ENCODE assay signal across 19 cellular contexts in the genomic region with DNA sequence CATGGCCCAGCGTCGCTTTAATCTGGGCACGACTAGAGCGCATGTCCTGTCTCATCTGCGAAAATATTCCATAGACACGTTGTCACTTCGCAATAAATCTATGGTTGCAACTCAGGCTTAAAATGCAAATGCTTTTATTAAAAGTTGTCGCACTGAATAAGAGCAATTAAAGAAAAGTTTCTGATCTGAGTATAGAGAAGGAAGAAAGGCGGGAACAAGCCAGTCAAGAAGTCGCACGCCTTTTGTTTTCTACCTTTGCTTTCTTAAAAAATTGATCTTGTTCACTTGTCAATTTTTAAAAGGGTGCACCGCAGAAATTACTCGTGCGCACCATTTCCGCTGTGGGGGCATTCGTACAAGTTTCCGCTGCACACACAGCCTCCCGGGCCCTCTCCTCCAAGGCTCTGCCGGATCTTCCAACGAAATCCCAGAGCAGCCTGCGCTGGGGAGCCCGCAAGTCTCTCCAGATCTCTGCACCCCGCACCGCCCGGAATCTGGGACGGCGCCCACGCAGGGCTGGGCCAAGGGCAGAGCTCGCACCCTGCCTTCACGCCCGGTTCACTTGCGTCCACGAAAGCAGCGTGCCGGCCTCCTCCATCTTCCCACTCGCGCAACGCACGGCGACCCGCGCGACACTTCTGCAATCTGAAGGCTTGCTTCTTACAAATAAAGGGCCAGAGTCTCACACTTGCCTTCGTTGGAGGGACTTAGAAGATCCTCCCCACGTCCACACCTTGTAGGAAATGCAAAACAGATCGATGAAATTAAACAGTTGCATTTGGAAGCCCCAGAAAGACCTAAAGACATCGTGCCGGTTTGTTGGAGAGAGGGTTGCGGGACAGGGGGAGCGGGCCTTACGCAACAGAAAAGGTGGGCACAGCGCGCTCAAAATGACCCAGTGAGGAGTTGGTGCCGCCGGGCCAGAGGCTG. TPM values are rescaled to one million over a fixed set of nuclear protein-coding genes. Genes with fewer than 3 reads are reported as not detected.
DNase-seq lines count a peak whose midpoint lies in the region; ATAC-seq and TF ChIP-seq lines count a peak whose summit lies in the region.
"Had no signal": no experiment of that assay in that cellular context is flagged by ENCODE, and none has a peak within 500 bp of the region (broad histone marks: within the 10 kb centered on the region; RNA-seq: fewer than 3 reads in every experiment).

No MANE protein-coding gene starts in this region.

- H3K9me3 ChIP-seq in IMR-90 (ENCODE audit: control insufficient read depth, insufficient read depth, low read length) (peaks cover 6% of the 10 kb centered on the region; the same call in 1 of the 2 replicates), ectodermal cell (ENCODE audit: control insufficient read depth, low read length) (no peaks in the 10 kb centered on the region)
- H3K9me3 ChIP-seq: spleen had no signal

- H2BK5ac ChIP-seq in IMR-90 (ENCODE audit: low read depth, low read length, poor library complexity, severe bottlenecking) = no peak overlapping the region

- H4K8ac ChIP-seq in IMR-90 (ENCODE audit: low read depth in 2 of 2, low read length in 2 of 2) = no peak overlapping the region

- no peak overlapping the region for H3K27ac Mint-ChIP-seq in neural crest cell (ENCODE audit: unreplicated experiment)
- H3K27ac Mint-ChIP-seq: memory B cell had no signal

- dilution Hi-C loops in IMR-90 (cut with HindIII; ENCODE audit: low sequenced_read_pairs, unreplicated experiment) = no loop called here

- H3K9me1 ChIP-seq in IMR-90 (ENCODE audit: insufficient read depth, low read length) = no peaks in the 10 kb centered on the region

- TF ChIP-seq RAD21 in IMR-90 (IDR thresholded peaks at IDR 0.05; ENCODE audit: low read length) = no peak

- no peak overlapping the region for H4K5ac ChIP-seq in IMR-90 (ENCODE audit: low read depth, low read length)

- ATAC-seq in IMR-90 (ENCODE audit: low read depth) = no peak

- H3K27me3 ChIP-seq in IMR-90 (ENCODE audit: control insufficient read depth, insufficient read depth, low read length) (peaks cover 64% of the 10 kb centered on the region), ectodermal cell (ENCODE audit: control insufficient read depth, insufficient read depth, low read length, poor library complexity, severe bottlenecking) (peaks cover 94% of the 10 kb centered on the region)

- no peak overlapping the region for H2BK20ac ChIP-seq in IMR-90 (ENCODE audit: low read depth, low read length)

- H3K36me3 Mint-ChIP-seq in neural crest cell (ENCODE audit: low read depth) = peaks cover 9% of the 10 kb centered on the region
- H3K36me3 Mint-ChIP-seq: memory B cell had no signal

- no peak for TF ChIP-seq CTCF in GM10248 (IDR thresholded peaks at IDR 0.05; ENCODE audit: control extremely low read depth, extremely low read depth, low read depth, missing control alignments)
- TF ChIP-seq CTCF in IMR-90 (conservative IDR thresholded peaks at IDR 0.05; ENCODE audit: low read depth, low read length) = no peak
- no peak for TF ChIP-seq CTCF in neural crest cell (conservative IDR thresholded peaks at IDR 0.05)
- no peak for TF ChIP-seq CTCF in GM20000 (IDR thresholded peaks at IDR 0.05; ENCODE audit: extremely low read depth, missing control alignments)

- no peaks in the 10 kb centered on the region for H3K9me3 Mint-ChIP-seq in neural crest cell

- intact Hi-C loops in IMR-90 (cut with micrococcal nuclease) = no loop called here

- no TSS peak for BruUV-seq in IMR-90 (replicated peaks; lab: Mats Ljungman, UMichigan)

- DNase-seq in GM10248 (ENCODE audit: extremely low spot score) (peak; percentile 6), IMR-90 (no peak), neural crest cell (ENCODE audit: low read depth, low spot score) (no peak), GM20000 (ENCODE audit: low spot score) (no peak), NOMO-1 (lab: John Stamatoyannopoulos, UW; ENCODE audit: unreplicated experiment in 2 of 2) (no peak), OCI-M2 (lab: John Stamatoyannopoulos, UW; ENCODE audit: unreplicated experiment) (no peak)
- DNase-seq: activated CD4-positive, alpha-beta T cell treated with anti-CD3 and anti-CD28 coated beads for 48 hours; activated gamma-delta T cell treated with Interleukin-2 at 50 U/mL for 16 hours; brain microvascular endothelial cell; foreskin fibroblast; NCI-H187; NCI-H69; RPMI8226; spleen had no signal

- TF ChIP-seq POLR2A in IMR-90 (IDR thresholded peaks at IDR 0.05; ENCODE audit: low read depth, low read length) = no peak

- H3K4ac ChIP-seq in IMR-90 (ENCODE audit: low read depth, low read length) = no peak overlapping the region

- WGBS in IMR-90 (ENCODE audit: extremely low coverage in 2 of 2, insufficient read length in 1 of 2), 2 experiments = 5% methylated on average over 24 of the region's 55 CpGs; no CpG with 5 or more reads in 1 of the 2 experiments
- 6 to 8% methylated on average over 55 of the region's 55 CpGs for WGBS in ectodermal cell, 2 experiments

- H3K4me1 ChIP-seq in IMR-90 (ENCODE audit: control insufficient read depth, insufficient read depth, low read length) (no peaks in the 10 kb centered on the region), ectodermal cell (ENCODE audit: control insufficient read depth, insufficient read depth, low read length) (peaks cover 22% of the 10 kb centered on the region)
- H3K4me1 ChIP-seq: BLaER1 had no signal

- in situ Hi-C loops in IMR-90 (cut with MboI; ENCODE audit: low sequenced_read_pairs) = no loop called here

- POLR2A ChIA-PET in GM10248 (lab: Yijun Ruan, JAX) = no interaction called here
- POLR2A ChIA-PET in IMR-90 (lab: Charles Lee; ENCODE audit: unreplicated experiment) = interaction anchor here (0.7 kb wide), 1 partner anchor 265 kb away, joined by 8 read pairs; no protein-coding TSS in a partner anchor

- H3K18ac ChIP-seq in IMR-90 (ENCODE audit: low read depth, low read length) = no peak overlapping the region

- H2AK9ac ChIP-seq in IMR-90 (replicated peaks; ENCODE audit: low read depth, low read length, poor library complexity) = no peak overlapping the region

- no peaks in the 10 kb centered on the region for H4K20me1 ChIP-seq in IMR-90 (ENCODE audit: insufficient read depth, low read length)
- H4K20me1 ChIP-seq: BLaER1 had no signal

- H3K27ac ChIP-seq in IMR-90 (ENCODE audit: insufficient read depth, low read length) (no peak overlapping the region), ectodermal cell (ENCODE audit: insufficient read depth, low read depth, low read length, poor library complexity, severe bottlenecking) (no peak overlapping the region)
- H3K27ac ChIP-seq: BLaER1, brain microvascular endothelial cell, spleen had no signal

- no peak overlapping the region for H2AK5ac ChIP-seq in IMR-90 (ENCODE audit: low read depth, low read length)

- no peak overlapping the region for H3K14ac ChIP-seq in IMR-90 (replicated peaks; ENCODE audit: low read depth, low read length)

- H2BK15ac ChIP-seq in IMR-90 (ENCODE audit: low read depth, low read length) = no peak overlapping the region

- H3K56ac ChIP-seq in IMR-90 (ENCODE audit: extremely low read depth, insufficient read depth, low read length) = no peak overlapping the region

- no peak overlapping the region for H3K9ac ChIP-seq in IMR-90 (ENCODE audit: low read depth, low read length)
- H3K9ac ChIP-seq: BLaER1 had no signal

- peak overlapping the region; percentile 21 for H2AFZ ChIP-seq in IMR-90 (replicated peaks; ENCODE audit: low read length, poor library complexity)

- H3K36me3 ChIP-seq in IMR-90 (ENCODE audit: control insufficient read depth, insufficient read depth, low read length) = no peaks in the 10 kb centered on the region
- H3K36me3 ChIP-seq in ectodermal cell (ENCODE audit: control insufficient read depth, insufficient read depth, low read length) = no peaks in the 10 kb centered on the region
- H3K36me3 ChIP-seq: BLaER1, brain microvascular endothelial cell, spleen had no signal

- peak overlapping the region; percentile 83 for H3K4me3 Mint-ChIP-seq in neural crest cell
- H3K4me3 Mint-ChIP-seq: memory B cell had no signal

- peaks cover 73% of the 10 kb centered on the region for H3K27me3 Mint-ChIP-seq in neural crest cell (ENCODE audit: low read depth)

- CTCF ChIA-PET in GM10248 (lab: Yijun Ruan, JAX) = no interaction called here
- CTCF ChIA-PET in IMR-90 (lab: Yijun Ruan, JAX) = no interaction called here

- peaks cover 39% of the 10 kb centered on the region for H3K4me1 Mint-ChIP-seq in neural crest cell

- H3K4me3 ChIP-seq in IMR-90 (ENCODE audit: insufficient read depth, low read depth, low read length) = no peak overlapping the region
- peak overlapping the region; percentile 7 for H3K4me3 ChIP-seq in ectodermal cell (ENCODE audit: insufficient read depth, low read depth, low read length)
- H3K4me3 ChIP-seq: BLaER1, spleen had no signal

- H2BK120ac ChIP-seq in IMR-90 (ENCODE audit: low read depth, low read length) = no peak overlapping the region

- no peak overlapping the region for H4K91ac ChIP-seq in IMR-90 (ENCODE audit: insufficient read depth, low read depth, low read length)

- no peak overlapping the region for H3K4me2 ChIP-seq in IMR-90 (ENCODE audit: low read depth, low read length)
- H3K4me2 ChIP-seq: BLaER1 had no signal

- no peaks in the 10 kb centered on the region for H3K79me1 ChIP-seq in IMR-90 (ENCODE audit: low read depth in 1 of 2, low read length in 2 of 2)

- H3K23ac ChIP-seq in IMR-90 (ENCODE audit: low read depth, low read length) = no peak overlapping the region

TF ChIP-seq in IMR-90, 13 proteins besides CTCF, POLR2A, EP300 and RAD21 (continues in another document):
- TF ChIP-seq CHD1 (IDR thresholded peaks at IDR 0.05; ENCODE audit: low read depth, low read length) = no peak
- no peak for TF ChIP-seq MXI1 (IDR thresholded peaks at IDR 0.05; ENCODE audit: borderline replicate concordance, low read depth, low read length)
- TF ChIP-seq RCOR1 (IDR thresholded peaks at IDR 0.05; ENCODE audit: insufficient replicate concordance, low read length) = no peak
- no peak for TF ChIP-seq NFE2L2 (IDR thresholded peaks at IDR 0.05; ENCODE audit: low read depth, low read length)
- TF ChIP-seq FOS (IDR thresholded peaks at IDR 0.05; ENCODE audit: low read depth, low read length) = no peak
- TF ChIP-seq CEBPB (IDR thresholded peaks at IDR 0.05; ENCODE audit: low read depth, low read length) = no peak

RNA-seq across cellular contexts. Expression of gene SALL3, which starts 2.7 kb away (rescaled TPM):
- total RNA-seq in IMR-90 (2012; rRNA removed) (not detected in 2 replicates), neural crest cell (9.0 and 9.1 TPM in 2 replicates)
- polyA plus RNA-seq in IMR-90 (2012; rRNA removed) = not detected in 2 replicates
- not detected in 2 replicates for polyA plus RNA-seq in IMR-90 (2012; cell fraction: cytosol; rRNA removed)
- polyA plus RNA-seq in IMR-90 (2012; cell fraction: nucleus; rRNA removed; ENCODE audit: low replicate concordance) = not detected in 2 replicates
- 13.2 TPM for polyA plus RNA-seq in ectodermal cell (2013, experiment 1 of 4)
- 30.6 TPM for polyA plus RNA-seq in ectodermal cell (2013, experiment 2 of 4)
- 19.5 TPM for polyA plus RNA-seq in ectodermal cell (2013, experiment 3 of 4)
- 24.8 TPM for polyA plus RNA-seq in ectodermal cell (2013, experiment 4 of 4)
- total RNA-seq: M059J; spleen; T-helper 1 cell treated with Interleukin-12 subunit alpha and Interleukin-12 subunit beta and Interleukin-4 antibody, amounts not matched to agents 30 ng/mL and 1 ng/mL, for 36 hours had no signal
- polyA plus RNA-seq: spleen had no signal
